ENCODE assay signal across 1 cellular context in the genomic region with DNA sequence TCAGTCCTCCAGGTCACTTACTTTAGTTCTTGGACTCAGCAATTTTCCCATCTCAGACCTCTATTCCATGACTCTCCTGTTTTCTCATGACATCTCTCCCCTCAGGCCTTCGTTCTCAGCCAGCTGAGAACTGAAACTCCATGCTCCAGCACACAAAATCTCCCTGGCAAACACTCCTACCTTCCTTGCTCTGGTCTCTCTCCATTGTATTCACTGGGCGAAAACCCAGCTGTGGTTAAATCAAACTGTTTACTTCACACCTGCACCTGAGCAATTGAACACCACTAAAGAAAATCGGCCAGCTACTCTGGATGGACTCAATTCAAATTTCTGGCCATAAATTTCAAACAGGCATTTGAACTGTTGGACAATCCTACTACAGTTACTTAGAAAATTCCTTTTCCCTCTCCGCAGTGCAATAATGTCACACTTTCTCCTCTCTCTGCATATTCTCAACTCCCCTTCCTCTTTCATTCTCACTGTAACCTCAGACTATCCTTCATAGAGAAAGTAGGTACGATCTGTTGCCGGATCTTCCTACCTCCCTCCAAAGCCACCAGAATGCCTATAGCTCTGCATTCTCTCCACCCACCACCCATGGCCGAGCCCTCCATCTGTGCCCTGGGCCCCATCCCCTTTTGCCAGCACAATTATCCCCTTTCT.
TF ChIP-seq lines count a peak whose summit lies in the region.

No MANE protein-coding gene starts in this region.

TF ChIP-seq in GM23338, 12 proteins besides CTCF, POLR2A, EP300 and RAD21 (continued from another document):
- TF ChIP-seq, protein P1, sequence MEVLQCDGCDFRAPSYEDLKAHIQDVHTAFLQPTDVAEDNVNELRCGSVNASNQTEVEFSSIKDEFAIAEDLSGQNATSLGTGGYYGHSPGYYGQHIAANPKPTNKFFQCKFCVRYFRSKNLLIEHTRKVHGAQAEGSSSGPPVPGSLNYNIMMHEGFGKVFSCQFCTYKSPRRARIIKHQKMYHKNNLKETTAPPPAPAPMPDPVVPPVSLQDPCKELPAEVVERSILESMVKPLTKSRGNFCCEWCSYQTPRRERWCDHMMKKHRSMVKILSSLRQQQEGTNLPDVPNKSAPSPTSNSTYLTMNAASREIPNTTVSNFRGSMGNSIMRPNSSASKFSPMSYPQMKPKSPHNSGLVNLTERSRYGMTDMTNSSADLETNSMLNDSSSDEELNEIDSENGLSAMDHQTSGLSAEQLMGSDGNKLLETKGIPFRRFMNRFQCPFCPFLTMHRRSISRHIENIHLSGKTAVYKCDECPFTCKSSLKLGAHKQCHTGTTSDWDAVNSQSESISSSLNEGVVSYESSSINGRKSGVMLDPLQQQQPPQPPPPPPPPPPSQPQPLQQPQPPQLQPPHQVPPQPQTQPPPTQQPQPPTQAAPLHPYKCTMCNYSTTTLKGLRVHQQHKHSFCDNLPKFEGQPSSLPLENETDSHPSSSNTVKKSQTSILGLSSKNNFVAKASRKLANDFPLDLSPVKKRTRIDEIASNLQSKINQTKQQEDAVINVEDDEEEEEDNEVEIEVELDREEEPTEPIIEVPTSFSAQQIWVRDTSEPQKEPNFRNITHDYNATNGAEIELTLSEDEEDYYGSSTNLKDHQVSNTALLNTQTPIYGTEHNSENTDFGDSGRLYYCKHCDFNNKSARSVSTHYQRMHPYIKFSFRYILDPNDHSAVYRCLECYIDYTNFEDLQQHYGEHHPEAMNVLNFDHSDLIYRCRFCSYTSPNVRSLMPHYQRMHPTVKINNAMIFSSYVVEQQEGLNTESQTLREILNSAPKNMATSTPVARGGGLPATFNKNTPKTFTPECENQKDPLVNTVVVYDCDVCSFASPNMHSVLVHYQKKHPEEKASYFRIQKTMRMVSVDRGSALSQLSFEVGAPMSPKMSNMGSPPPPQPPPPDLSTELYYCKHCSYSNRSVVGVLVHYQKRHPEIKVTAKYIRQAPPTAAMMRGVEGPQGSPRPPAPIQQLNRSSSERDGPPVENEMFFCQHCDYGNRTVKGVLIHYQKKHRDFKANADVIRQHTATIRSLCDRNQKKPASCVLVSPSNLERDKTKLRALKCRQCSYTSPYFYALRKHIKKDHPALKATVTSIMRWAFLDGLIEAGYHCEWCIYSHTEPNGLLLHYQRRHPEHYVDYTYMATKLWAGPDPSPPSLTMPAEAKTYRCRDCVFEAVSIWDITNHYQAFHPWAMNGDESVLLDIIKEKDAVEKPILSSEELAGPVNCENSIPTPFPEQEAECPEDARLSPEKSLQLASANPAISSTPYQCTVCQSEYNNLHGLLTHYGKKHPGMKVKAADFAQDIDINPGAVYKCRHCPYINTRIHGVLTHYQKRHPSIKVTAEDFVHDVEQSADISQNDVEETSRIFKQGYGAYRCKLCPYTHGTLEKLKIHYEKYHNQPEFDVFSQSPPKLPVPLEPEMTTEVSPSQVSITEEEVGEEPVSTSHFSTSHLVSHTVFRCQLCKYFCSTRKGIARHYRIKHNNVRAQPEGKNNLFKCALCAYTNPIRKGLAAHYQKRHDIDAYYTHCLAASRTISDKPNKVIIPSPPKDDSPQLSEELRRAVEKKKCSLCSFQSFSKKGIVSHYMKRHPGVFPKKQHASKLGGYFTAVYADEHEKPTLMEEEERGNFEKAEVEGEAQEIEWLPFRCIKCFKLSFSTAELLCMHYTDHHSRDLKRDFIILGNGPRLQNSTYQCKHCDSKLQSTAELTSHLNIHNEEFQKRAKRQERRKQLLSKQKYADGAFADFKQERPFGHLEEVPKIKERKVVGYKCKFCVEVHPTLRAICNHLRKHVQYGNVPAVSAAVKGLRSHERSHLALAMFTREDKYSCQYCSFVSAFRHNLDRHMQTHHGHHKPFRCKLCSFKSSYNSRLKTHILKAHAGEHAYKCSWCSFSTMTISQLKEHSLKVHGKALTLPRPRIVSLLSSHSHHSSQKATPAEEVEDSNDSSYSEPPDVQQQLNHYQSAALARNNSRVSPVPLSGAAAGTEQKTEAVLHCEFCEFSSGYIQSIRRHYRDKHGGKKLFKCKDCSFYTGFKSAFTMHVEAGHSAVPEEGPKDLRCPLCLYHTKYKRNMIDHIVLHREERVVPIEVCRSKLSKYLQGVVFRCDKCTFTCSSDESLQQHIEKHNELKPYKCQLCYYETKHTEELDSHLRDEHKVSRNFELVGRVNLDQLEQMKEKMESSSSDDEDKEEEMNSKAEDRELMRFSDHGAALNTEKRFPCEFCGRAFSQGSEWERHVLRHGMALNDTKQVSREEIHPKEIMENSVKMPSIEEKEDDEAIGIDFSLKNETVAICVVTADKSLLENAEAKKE (CRISPR knock-in tag; IDR thresholded peaks at IDR 0.05) = no peak
- no peak for TF ChIP-seq ZNF331 (CRISPR knock-in tag; IDR thresholded peaks at IDR 0.05; ENCODE audit: low read depth)
- no peak for TF ChIP-seq CREB1 (CRISPR knock-in tag; IDR thresholded peaks at IDR 0.05; ENCODE audit: low read depth)
- TF ChIP-seq ZNF114 (CRISPR knock-in tag; IDR thresholded peaks at IDR 0.05) = no peak
- TF ChIP-seq STAT1 (IDR thresholded peaks at IDR 0.05; ENCODE audit: unreplicated experiment) = no peak
- TF ChIP-seq EZH2 (IDR thresholded peaks at IDR 0.05; ENCODE audit: low read depth, unreplicated experiment) = no peak
- TF ChIP-seq POLR2AphosphoS5 (IDR thresholded peaks at IDR 0.05; ENCODE audit: low read depth) = no peak
- TF ChIP-seq EZH2phosphoT487 (IDR thresholded peaks at IDR 0.05; ENCODE audit: unreplicated experiment) = no peak
- TF ChIP-seq ETS1 (IDR thresholded peaks at IDR 0.05) = no peak
- TF ChIP-seq NANOG (IDR thresholded peaks at IDR 0.05; ENCODE audit: borderline replicate concordance) = no peak
TF ChIP-seq in GM23338: peak in this region for 0.
